In the genomic region with DNA sequence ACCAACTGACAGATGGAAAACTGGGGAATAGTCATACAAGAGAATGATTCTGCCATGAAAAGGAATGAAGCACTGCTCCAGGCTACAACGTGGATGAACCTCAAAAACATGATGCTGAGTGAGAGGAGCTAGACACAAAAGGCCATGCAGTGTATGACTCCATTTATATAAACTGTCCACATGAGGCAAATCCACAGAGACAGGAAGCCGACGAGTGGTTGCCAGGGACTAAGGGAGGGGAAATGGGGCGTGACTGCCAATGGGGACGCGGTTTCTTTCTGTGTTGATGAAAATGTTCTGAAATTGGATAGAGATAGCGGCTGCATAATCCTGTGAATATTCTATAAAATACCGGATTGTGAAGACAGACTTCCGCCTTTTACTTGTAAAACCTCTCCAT, we compare ENCODE assay signal across 12 cellular contexts. TPM values are rescaled to one million over a fixed set of nuclear protein-coding genes. Genes with fewer than 3 reads are reported as not detected.
DNase-seq lines count a peak whose midpoint lies in the region; ATAC-seq and TF ChIP-seq lines count a peak whose summit lies in the region.
"Had no signal": no experiment of that assay in that cellular context is flagged by ENCODE, and none has a peak within 500 bp of the region (broad histone marks: within the 10 kb centered on the region; RNA-seq: fewer than 3 reads in every experiment).

No MANE protein-coding gene starts in this region.

- peaks cover 68% of the 10 kb centered on the region for H3K36me3 ChIP-seq in adipocyte (ENCODE audit: control insufficient read depth, insufficient read depth, low read length, severe bottlenecking)
- peaks cover 0 to 88% of the 10 kb centered on the region in 2 donors for H3K36me3 ChIP-seq in left lung
- peaks cover 43 to 64% of the 10 kb centered on the region in 2 experiments for H3K36me3 ChIP-seq in trophoblast cell (ENCODE audit: control insufficient read depth in 1 of 2, insufficient read depth in 2 of 2, low read length in 2 of 2)

- no peak overlapping the region for H2AFZ ChIP-seq in trophoblast cell (ENCODE audit: insufficient read depth, low read length, poor library complexity)

- H3K27ac ChIP-seq in left lung: peak overlapping the region in 1 of 2 donors; percentile 30
- no peak overlapping the region for H3K27ac ChIP-seq in trophoblast cell (ENCODE audit: low read depth, low read length)

- no peak overlapping the region for H4K91ac ChIP-seq in trophoblast cell (ENCODE audit: low read depth, low read length)

- H3K27me3 ChIP-seq in adipocyte (replicated peaks; ENCODE audit: control insufficient read depth, insufficient read depth, low read length): no peaks in the 10 kb centered on the region
- H3K27me3 ChIP-seq in left lung: no peaks in the 10 kb centered on the region
- no peaks in the 10 kb centered on the region for H3K27me3 ChIP-seq in trophoblast cell (ENCODE audit: insufficient read depth, low read length)
- H3K27me3 ChIP-seq: BE2C had no signal

- no peak overlapping the region for H3K4me2 ChIP-seq in trophoblast cell (ENCODE audit: low read length)

- DNase-seq in AG20443 (ENCODE audit: low spot score): peak; percentile 56
- peak; percentile 83 for DNase-seq in GF-D8 (lab: John Stamatoyannopoulos, UW)
- DNase-seq in adipocyte (ENCODE audit: low read depth): no peak
- no peak for DNase-seq in left lung
- DNase-seq in HT-29 (ENCODE audit: low spot score): no peak
- DNase-seq in T-helper 17 cell: no peak
- DNase-seq in trophoblast cell: no peak
- DNase-seq: activated CD8-positive, alpha-beta memory T cell treated with anti-CD3 and anti-CD28 coated beads, Interleukin-2, amount 50 U/mL, for 48 hours; BE2C; stimulated activated CD4-positive, alpha-beta T cell treated with anti-CD3 and anti-CD28 coated beads, Interleukin-4, amount 100 ng/mL, for 4 hours; stimulated activated naive CD4-positive, alpha-beta T cell treated with Interleukin-2 at 50 U/mL for 16 hours had no signal

- no peak overlapping the region for H3K18ac ChIP-seq in trophoblast cell (ENCODE audit: low read length)

- no peak overlapping the region for H3K23ac ChIP-seq in trophoblast cell (ENCODE audit: low read length)

- intact Hi-C loops in left lung (cut with DNase I): no loop called here

- TF ChIP-seq CTCF in left lung (IDR thresholded peaks at IDR 0.05): no peak

- H3K27ac Mint-ChIP-seq in T-helper 17 cell: no peak overlapping the region

- H3K79me2 ChIP-seq in trophoblast cell (ENCODE audit: control insufficient read depth, insufficient read depth, low read length, poor library complexity): no peaks in the 10 kb centered on the region

- peaks cover 16% of the 10 kb centered on the region for H3K4me1 Mint-ChIP-seq in T-helper 17 cell

- ATAC-seq in left lung (peak; percentile 24), GM19328 (IDR thresholded peaks at IDR 0.05; ENCODE audit: unreplicated experiment) (no peak), T-helper 17 cell (no peak)

- no peak overlapping the region for H2BK120ac ChIP-seq in trophoblast cell (ENCODE audit: insufficient read depth, low read length, poor library complexity)

- no peak overlapping the region for H3K4ac ChIP-seq in trophoblast cell (ENCODE audit: low read depth, low read length)

- H3K27me3 Mint-ChIP-seq in T-helper 17 cell: no peaks in the 10 kb centered on the region

- H3K36me3 Mint-ChIP-seq in T-helper 17 cell (ENCODE audit: low read depth): peaks cover 5% of the 10 kb centered on the region

- H3K4me3 ChIP-seq in adipocyte (ENCODE audit: low read length) (peak overlapping the region; percentile 32), left lung (no peak overlapping the region), trophoblast cell (ENCODE audit: low read depth, low read length) (no peak overlapping the region)

- H3K4me1 ChIP-seq in adipocyte (ENCODE audit: control insufficient read depth, insufficient read depth, low read length) (peaks cover 35% of the 10 kb centered on the region), left lung (peaks cover 0 to 17% of the 10 kb centered on the region in 2 donors), trophoblast cell (ENCODE audit: control insufficient read depth in 1 of 2, insufficient read depth in 2 of 2, low read length in 2 of 2) (no peaks in the 10 kb centered on the region)
- H3K4me1 ChIP-seq: BE2C had no signal

- H3K9ac ChIP-seq in adipocyte (ENCODE audit: low read length) (peak overlapping the region; percentile 4), trophoblast cell (ENCODE audit: low read length) (no peak overlapping the region)

- no peak overlapping the region for H2AK5ac ChIP-seq in trophoblast cell (ENCODE audit: low read length)

- H3K14ac ChIP-seq in trophoblast cell (ENCODE audit: low read length): no peak overlapping the region

- H4K8ac ChIP-seq in trophoblast cell (ENCODE audit: low read depth, low read length): no peak overlapping the region

- H2BK12ac ChIP-seq in trophoblast cell (ENCODE audit: low read length): no peak overlapping the region

- H2BK5ac ChIP-seq in trophoblast cell (ENCODE audit: low read depth, low read length, poor library complexity): no peak overlapping the region

- H3K9me3 ChIP-seq in adipocyte (ENCODE audit: control insufficient read depth, low read length): no peaks in the 10 kb centered on the region
- H3K9me3 ChIP-seq in left lung: no peaks in the 10 kb centered on the region
- H3K9me3 ChIP-seq in T-helper 17 cell (ENCODE audit: control insufficient read depth, low read length, poor library complexity, severe bottlenecking): no peaks in the 10 kb centered on the region
- peaks cover 2% of the 10 kb centered on the region for H3K9me3 ChIP-seq in trophoblast cell (ENCODE audit: insufficient read depth, low read depth, low read length)
- H3K9me3 ChIP-seq: BE2C had no signal

- no peaks in the 10 kb centered on the region for H3K79me1 ChIP-seq in trophoblast cell (ENCODE audit: low read length)

- WGBS in trophoblast cell (ENCODE audit: extremely low coverage, insufficient coverage, insufficient read length): no CpG with 5 or more reads among the region's 9 CpGs

- no peak overlapping the region for H4K12ac ChIP-seq in trophoblast cell (ENCODE audit: low read depth, low read length)

- H3K4me3 Mint-ChIP-seq in T-helper 17 cell: no peak overlapping the region

RNA-seq across cellular contexts. Expression of gene SMIM7, which starts 10.2 kb away (rescaled TPM):
- total RNA-seq in left lung: 10 to 100 TPM; 70.7 to 85.9 TPM
- 32.7 and 33.9 TPM in 2 replicates for total RNA-seq in HT-29 (2014; rRNA removed; shearing (Covaris generic))
- total RNA-seq in T-helper 17 cell: 10 to 100 TPM; 60.7 to 70.2 TPM
- 65.8 and 66.8 TPM in 2 replicates for polyA plus RNA-seq in trophoblast cell (2013)

RNA-seq across cellular contexts. Expression of gene TMEM38A, which starts 11.2 kb away (rescaled TPM):
- total RNA-seq in left lung: 1 to 10 TPM; 4.8 to 5.9 TPM
- 10.1 and 14.2 TPM in 2 replicates for total RNA-seq in HT-29 (2014; rRNA removed; shearing (Covaris generic))
- under 1 TPM; 0.27 to 0.42 TPM for total RNA-seq in T-helper 17 cell
- polyA plus RNA-seq in trophoblast cell (2013): 1.4 and 1.6 TPM in 2 replicates

RNA-seq across cellular contexts. Expression of gene MED26, which starts 21.7 kb away (rescaled TPM):
- total RNA-seq in left lung (10 to 100 TPM; 10.0 to 10.3 TPM), T-helper 17 cell (10 to 100 TPM; 36.4 to 41.8 TPM)
- 9.6 and 12.5 TPM in 2 replicates for total RNA-seq in HT-29 (2014; rRNA removed; shearing (Covaris generic))
- 10.5 and 11.2 TPM in 2 replicates for polyA plus RNA-seq in trophoblast cell (2013)

Comparison
In these comparisons a context has a peak if more than half of its experiments do, and no peak if none do; other contexts are left out.
1. DNase-seq: peak in AG20443 (single experiment) and GF-D8 (single experiment); none in adipocyte (single experiment), left lung (0 of 2), HT-29 (single experiment), T-helper 17 cell (0 of 3) and trophoblast cell (0 of 2).